In the genomic region with DNA sequence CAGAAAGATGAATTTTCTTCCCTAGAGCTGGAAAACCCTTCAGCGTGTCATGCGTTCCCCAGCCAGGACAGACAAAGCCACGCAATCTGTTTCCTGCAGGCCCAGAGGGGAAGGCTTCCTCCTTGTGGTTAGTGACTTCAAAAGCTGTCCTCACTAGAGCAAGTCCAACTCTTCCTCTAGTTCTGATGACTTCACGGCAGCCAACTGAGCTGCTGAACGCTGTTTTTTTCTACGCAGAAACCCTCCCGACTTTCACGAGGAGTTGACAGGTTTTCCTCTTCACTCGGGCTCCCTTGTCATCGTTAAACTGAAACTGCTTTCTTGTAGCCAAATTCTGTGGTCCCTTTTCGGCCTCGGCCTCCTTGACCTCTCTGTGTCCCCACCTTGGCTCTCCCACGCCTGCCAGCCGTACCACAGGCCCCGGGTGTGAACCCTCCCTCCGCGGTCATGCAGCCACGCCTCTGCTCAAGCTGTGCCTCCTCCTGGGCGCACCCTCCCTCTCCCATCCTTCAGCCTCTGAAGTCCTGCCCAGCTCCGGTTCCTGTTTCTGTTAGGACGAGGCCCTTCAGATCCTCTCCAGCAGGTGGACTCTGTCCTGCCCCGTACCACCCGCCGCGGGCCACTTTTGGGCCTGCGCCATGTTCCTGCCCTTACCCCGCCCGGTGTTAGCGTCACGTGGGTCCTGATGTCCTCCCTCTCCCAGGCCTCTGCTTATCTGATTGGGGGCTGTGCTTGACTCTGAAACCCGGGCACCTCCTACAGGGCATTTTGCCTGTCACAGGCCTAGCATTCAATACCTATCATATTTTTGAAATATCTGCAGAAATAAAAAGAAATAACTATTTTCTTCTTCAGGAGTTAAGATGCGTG, we compare ENCODE assay signal across 8 cellular contexts. TPM values are rescaled to one million over a fixed set of nuclear protein-coding genes. Genes with fewer than 3 reads are reported as not detected.
DNase-seq lines count a peak whose midpoint lies in the region; ATAC-seq and TF ChIP-seq lines count a peak whose summit lies in the region.

No MANE protein-coding gene starts in this region.

- H3K9me3 Mint-ChIP-seq in natural killer cell = no peaks in the 10 kb centered on the region

- H3K4me1 ChIP-seq in BE2C = peaks cover 4% of the 10 kb centered on the region; the same call in 1 of the 2 replicates
- H3K4me1 ChIP-seq in OCI-LY7 (ENCODE audit: insufficient read depth, low read length, poor library complexity, severe bottlenecking) = peaks cover 97% of the 10 kb centered on the region
- H3K4me1 ChIP-seq in esophagus muscularis mucosa = peaks cover 54 to 81% (median 71%) of the 10 kb centered on the region in 4 donors

- no peaks in the 10 kb centered on the region for H4K20me1 ChIP-seq in OCI-LY7 (ENCODE audit: insufficient read depth, low read length)

- peak overlapping the region; percentile 62 for H3K4me3 ChIP-seq in BE2C (ENCODE audit: low read depth, low read length)
- peak overlapping the region; percentile 74 for H3K4me3 ChIP-seq in OCI-LY7 (ENCODE audit: low read depth, low read length, poor library complexity, severe bottlenecking)
- H3K4me3 ChIP-seq in esophagus muscularis mucosa = peak overlapping the region; percentile 40 to 48 (median 44)

- TF ChIP-seq EP300 in esophagus muscularis mucosa (IDR thresholded peaks at IDR 0.05) = no peak

- 24% methylated on average over 30 of the region's 32 CpGs for WGBS in esophagus muscularis mucosa

- TSS peak; percentile 91 for BruUV-seq in OCI-LY7 (replicated peaks; lab: Mats Ljungman, UMichigan)

- no peaks in the 10 kb centered on the region for H3K36me3 Mint-ChIP-seq in natural killer cell

- peak overlapping the region; percentile 94 for H3K4me3 Mint-ChIP-seq in natural killer cell

- DNase-seq in BE2C (peak; percentile 97), GM19240 (ENCODE audit: insufficient read length, low spot score) (peak; percentile 80), OCI-LY7 (ENCODE audit: low spot score) (peak; percentile 92), esophagus muscularis mucosa (ENCODE audit: extremely low spot score) (peak; percentile 97), natural killer cell (peak; percentile 79)
- DNase-seq in activated T-cell treated with anti-CD3 and anti-CD28 coated beads, Interleukin-2, amount 50 U/mL, for 1 hour = peak; percentile 79
- peak; percentile 85 for DNase-seq in stimulated activated naive CD8-positive, alpha-beta T cell treated with anti-CD3 and anti-CD28 coated beads, Interleukin-15, Interleukin-2, amounts not matched to agents 100 U/mL and 50 U/mL, for 24 hours

- TF ChIP-seq CTCF in BE2C (IDR thresholded peaks at IDR 0.05; ENCODE audit: low read depth, low read length) = peak; percentile 77
- peak; percentile 73 for TF ChIP-seq CTCF in OCI-LY7 (conservative IDR thresholded peaks at IDR 0.05; ENCODE audit: low read length)
- TF ChIP-seq CTCF in esophagus muscularis mucosa (IDR thresholded peaks at IDR 0.05) = peak; percentile 13 to 52 (median 37)
- peak; percentile 46 for TF ChIP-seq CTCF in natural killer cell (IDR thresholded peaks at IDR 0.05)

- H3K4me1 Mint-ChIP-seq in natural killer cell = peaks cover 21 to 45% of the 10 kb centered on the region in 2 donors

- H3K27ac Mint-ChIP-seq in natural killer cell = peak overlapping the region; percentile 94 to 99

- H3K27me3 ChIP-seq in BE2C (no peaks in the 10 kb centered on the region), esophagus muscularis mucosa (no peaks in the 10 kb centered on the region)

- no peak overlapping the region for H2AFZ ChIP-seq in OCI-LY7 (ENCODE audit: low read length)

- H3K9me2 ChIP-seq in OCI-LY7 (ENCODE audit: insufficient read depth, low read length) = no peaks in the 10 kb centered on the region

- peaks cover 85% of the 10 kb centered on the region for H3K79me2 ChIP-seq in OCI-LY7 (ENCODE audit: insufficient read depth, low read depth, low read length)

- H3K4me2 ChIP-seq in OCI-LY7 (ENCODE audit: low read length) = peak overlapping the region; percentile 100

- intact Hi-C loops in OCI-LY7 (cut with micrococcal nuclease; ENCODE audit: unreplicated experiment) = loop anchor here (1.0 to 5.0 kb wide), 8 partner anchors 14 to 576 kb away; a partner anchor contains a TSS
- intact Hi-C loops in esophagus muscularis mucosa (cut with DNase I) = loop anchor here (5.0 to 10.0 kb wide), 2 partner anchors 39 to 268 kb away; a partner anchor contains a TSS
- intact Hi-C loops in natural killer cell (cut with micrococcal nuclease) = loop anchor here (2.0 to 5.0 kb wide), 2 partner anchors 42 to 169 kb away; no protein-coding TSS in a partner anchor

- POLR2A ChIA-PET in OCI-LY7 (lab: Charles Lee) = interaction anchor here (0.6 to 8.0 kb wide), 28 partner anchors 9 to 253 kb away, joined by 3 to 141 read pairs (median 4); a partner anchor contains a TSS

- H3K27me3 Mint-ChIP-seq in natural killer cell (ENCODE audit: low read depth in 2 of 2) = no peaks in the 10 kb centered on the region

- TF ChIP-seq POLR2A in esophagus muscularis mucosa (IDR thresholded peaks at IDR 0.05; ENCODE audit: low read depth) = no peak

- peak; percentile 92 for ATAC-seq in HG03442 (IDR thresholded peaks at IDR 0.05; ENCODE audit: unreplicated experiment)
- ATAC-seq in natural killer cell = peak; percentile 89 to 94 (median 90)
- ATAC-seq in stimulated activated naive CD8-positive, alpha-beta T cell treated with anti-CD3 and anti-CD28 coated beads, Interleukin-15, Interleukin-2, amounts not matched to agents 100 U/mL and 50 U/mL, for 24 hours = peak; percentile 98

- CTCF ChIA-PET in OCI-LY7 (lab: Charles Lee; ENCODE audit: unreplicated experiment) = interaction anchor here (0.5 to 1.4 kb wide), 5 partner anchors 11 to 1677 kb away, joined by 3 to 7 read pairs (median 3); no protein-coding TSS in a partner anchor

- peak overlapping the region; percentile 97 for H3K27ac ChIP-seq in OCI-LY7 (ENCODE audit: low read depth, low read length, poor library complexity, severe bottlenecking)
- H3K27ac ChIP-seq in esophagus muscularis mucosa (replicated peaks in 1 of 4) = peak overlapping the region; percentile 80 to 87 (median 84)

- H3K36me3 ChIP-seq in BE2C (no peaks in the 10 kb centered on the region), OCI-LY7 (ENCODE audit: insufficient read depth, low read length) (peaks cover 13% of the 10 kb centered on the region), esophagus muscularis mucosa (no peaks in the 10 kb centered on the region)

- no peaks in the 10 kb centered on the region for H3K9me3 ChIP-seq in BE2C
- no peaks in the 10 kb centered on the region for H3K9me3 ChIP-seq in OCI-LY7 (ENCODE audit: low read length)
- H3K9me3 ChIP-seq in esophagus muscularis mucosa = no peaks in the 10 kb centered on the region

RNA-seq across cellular contexts. Expression of a gene that starts 39.3 kb away (rescaled TPM):
- polyA plus RNA-seq in BE2C (2012; ENCODE audit: insufficient read depth, insufficient read length, low read depth) = 28.7 TPM
- total RNA-seq in OCI-LY7 (2014; rRNA removed; shearing (Covaris generic)) = 131 and 143 TPM in 2 replicates
- total RNA-seq in OCI-LY7 (2022) (199 and 247 TPM in 2 replicates), esophagus muscularis mucosa (100 to 1,000 TPM in 2 of 4 donors, 10 to 100 TPM in 2; 61.5 to 136 (median 92.3) TPM), natural killer cell (10 to 100 TPM; 59.8 to 77.4 (median 73.6) TPM)

Comparison
In these comparisons a context has a peak if more than half of its experiments do, and no peak if none do; other contexts are left out.
1. Peak in every context shown above with its lines: DNase-seq, ATAC-seq, H3K4me3 ChIP-seq and H3K27ac ChIP-seq.